In genomic region chr1:230251644-230252191, GRCh38 we compare ENCODE assay signal across 9 cellular contexts.
DNase-seq lines count a peak whose midpoint lies in the region; ATAC-seq and TF ChIP-seq lines count a peak whose summit lies in the region.
"Had no signal": no experiment of that assay in that cellular context is flagged by ENCODE, and none has a peak within 500 bp of the region (broad histone marks: within the 10 kb centered on the region; RNA-seq: fewer than 3 reads in every experiment).

No MANE protein-coding gene starts in this region.

- no peaks in the 10 kb centered on the region for H3K27me3 ChIP-seq in mesenchymal stem cell (ENCODE audit: control insufficient read depth in 1 of 2, insufficient read depth in 1 of 2, low read length in 2 of 2)
- H3K27me3 ChIP-seq in Peyer's patch = no peaks in the 10 kb centered on the region

- no peak overlapping the region for H2BK12ac ChIP-seq in mesenchymal stem cell (ENCODE audit: low read length in 2 of 2)

- no peak overlapping the region for H4K8ac ChIP-seq in mesenchymal stem cell (ENCODE audit: low read length)

- 95% methylated on average over 8 of the region's 8 CpGs for WGBS in mesenchymal stem cell

- no peak overlapping the region for H3K14ac ChIP-seq in mesenchymal stem cell (ENCODE audit: low read length in 2 of 2)

- H2BK120ac ChIP-seq in mesenchymal stem cell (ENCODE audit: low read depth, low read length) = no peak overlapping the region

- H3K4me3 ChIP-seq in mesenchymal stem cell (ENCODE audit: insufficient read depth in 1 of 2, low read depth in 1 of 2, low read length in 2 of 2) (no peak overlapping the region), Peyer's patch (no peak overlapping the region)

- H3K4ac ChIP-seq in mesenchymal stem cell (ENCODE audit: low read depth in 1 of 2, low read length in 2 of 2) = no peak overlapping the region

- H3K23ac ChIP-seq in mesenchymal stem cell (ENCODE audit: low read length in 2 of 2) = peak overlapping the region in 1 of 2 experiments; percentile 61

- no peak for TF ChIP-seq CTCF in Peyer's patch (IDR thresholded peaks at IDR 0.05)

- no peak overlapping the region for H3K4me2 ChIP-seq in mesenchymal stem cell (ENCODE audit: low read length, poor library complexity, severe bottlenecking)

- no peak overlapping the region for H2BK5ac ChIP-seq in mesenchymal stem cell (ENCODE audit: low read depth, low read length, poor library complexity, severe bottlenecking)

- no peak overlapping the region for H2BK15ac ChIP-seq in mesenchymal stem cell (ENCODE audit: low read depth, poor library complexity, severe bottlenecking)

- no peak overlapping the region for H3K18ac ChIP-seq in mesenchymal stem cell (ENCODE audit: low read depth in 1 of 2, low read length in 2 of 2)

- no peak overlapping the region for H2AFZ ChIP-seq in mesenchymal stem cell (ENCODE audit: low read depth, low read length)

- no peak for TF ChIP-seq POLR2A in Peyer's patch (IDR thresholded peaks at IDR 0.05)

- peaks cover 23% of the 10 kb centered on the region for H3K79me1 ChIP-seq in mesenchymal stem cell (replicated peaks; ENCODE audit: low read length, poor library complexity, severe bottlenecking)

- H3K36me3 ChIP-seq in mesenchymal stem cell (ENCODE audit: control insufficient read depth in 1 of 2, insufficient read depth in 2 of 2, low read depth in 1 of 2, low read length in 2 of 2) (peaks cover 48 to 62% of the 10 kb centered on the region in 2 experiments), Peyer's patch (peaks cover 0 to 58% (median 0%) of the 10 kb centered on the region in 3 donors)

- H3K9ac ChIP-seq in mesenchymal stem cell (ENCODE audit: low read length) = peak overlapping the region; percentile 34

- H2AK5ac ChIP-seq in mesenchymal stem cell (ENCODE audit: low read length, severe bottlenecking) = no peak overlapping the region

- H3K27ac ChIP-seq in mesenchymal stem cell (ENCODE audit: low read length, poor library complexity, severe bottlenecking) = no peak overlapping the region
- H3K27ac ChIP-seq in Peyer's patch = no peak overlapping the region

- H4K91ac ChIP-seq in mesenchymal stem cell (ENCODE audit: low read length) = no peak overlapping the region

- no peaks in the 10 kb centered on the region for H3K4me1 ChIP-seq in mesenchymal stem cell (ENCODE audit: control insufficient read depth, insufficient read depth, low read depth, low read length)
- H3K4me1 ChIP-seq in Peyer's patch = no peaks in the 10 kb centered on the region

- ATAC-seq in GM18858 (IDR thresholded peaks at IDR 0.05; ENCODE audit: unreplicated experiment) (peak; percentile 89), GM21390 (IDR thresholded peaks at IDR 0.05; ENCODE audit: unreplicated experiment) (peak; percentile 80), HG03342 (IDR thresholded peaks at IDR 0.05; ENCODE audit: unreplicated experiment) (peak; percentile 88), HG02840 (IDR thresholded peaks at IDR 0.05; ENCODE audit: low FRiP score, unreplicated experiment) (no peak)
- ATAC-seq: T-helper 17 cell had no signal

- H3K9me3 ChIP-seq in mesenchymal stem cell (ENCODE audit: control insufficient read depth, low read length) (no peaks in the 10 kb centered on the region), Peyer's patch (no peaks in the 10 kb centered on the region)

- DNase-seq in mesenchymal stem cell (no peak), Peyer's patch (no peak), EL (no peak)
- DNase-seq: DMS 273 treated with DMSO at 0.1 percent for 48 hours, T-helper 17 cell had no signal
